Comparison of ENCODE assay signal across 8 cellular contexts in genomic region chr16:69179255-69180010, GRCh38. TPM values are rescaled to one million over a fixed set of nuclear protein-coding genes. Genes with fewer than 3 reads are reported as not detected.
A peak's percentile ranks its signal among the peaks of the same experiment; 100 is the strongest.
DNase-seq lines count a peak whose midpoint lies in the region; ATAC-seq and TF ChIP-seq lines count a peak whose summit lies in the region.

No MANE protein-coding gene starts in this region.

- no peak overlapping the region for H3K27ac Mint-ChIP-seq in CD8-positive, alpha-beta T cell

- DNase-seq in A673 (ENCODE audit: low spot score) (peak; percentile 84), MV-4-11 (lab: John Stamatoyannopoulos, UW) (peak; percentile 22), mammary epithelial cell (peak; percentile 53), lung (ENCODE audit: low spot score) (peak; percentile 80), GM19238 (ENCODE audit: insufficient read length, low spot score) (no peak), NCI-H510A treated with DMSO at 0.1 percent for 48 hours (lab: John Stamatoyannopoulos, UW) (no peak)
- no peak for DNase-seq in CD8-positive, alpha-beta T cell

- no peaks in the 10 kb centered on the region for H3K27me3 Mint-ChIP-seq in CD8-positive, alpha-beta T cell (ENCODE audit: low read depth)

- H3K4me1 ChIP-seq in A673 (ENCODE audit: insufficient read depth, low read length, poor library complexity, severe bottlenecking): peaks cover 35% of the 10 kb centered on the region
- peaks cover 31% of the 10 kb centered on the region for H3K4me1 ChIP-seq in mammary epithelial cell (ENCODE audit: insufficient read depth, low read length)
- peaks cover 0 to 8% of the 10 kb centered on the region in 2 donors for H3K4me1 ChIP-seq in lung (ENCODE audit: control insufficient read depth in 2 of 2, insufficient read depth in 2 of 2, low read length in 2 of 2)
- no peaks in the 10 kb centered on the region for H3K4me1 ChIP-seq in CD8-positive, alpha-beta T cell (ENCODE audit: insufficient read depth, low read length)

- no peaks in the 10 kb centered on the region for H3K36me3 Mint-ChIP-seq in CD8-positive, alpha-beta T cell

- H3K9me3 ChIP-seq in A673 (ENCODE audit: low read depth, low read length, poor library complexity, severe bottlenecking) (no peaks in the 10 kb centered on the region), mammary epithelial cell (replicated peaks; ENCODE audit: insufficient read depth, low read length) (no peaks in the 10 kb centered on the region), lung (ENCODE audit: control insufficient read depth in 2 of 2, insufficient read depth in 1 of 2, low read length in 1 of 2) (peaks cover 0 to 2% of the 10 kb centered on the region in 2 donors)
- no peaks in the 10 kb centered on the region for H3K9me3 ChIP-seq in CD8-positive, alpha-beta T cell (ENCODE audit: low read length)

- POLR2A ChIA-PET in A673 (lab: Charles Lee; ENCODE audit: low non-redundant PET): no interaction called here
- POLR2A ChIA-PET in CD8-positive, alpha-beta T cell (lab: Charles Lee): interaction anchor here (1.4 kb wide), 1 partner anchor 9 kb away, joined by 6 read pairs; no protein-coding TSS in a partner anchor

- dilution Hi-C loops in mammary epithelial cell (cut with HindIII; ENCODE audit: low sequenced_read_pairs): no loop called here

- H3K4me3 ChIP-seq in A673 (ENCODE audit: low read depth, low read length, poor library complexity, severe bottlenecking) (no peak overlapping the region), mammary epithelial cell (replicated peaks in 1 of 3; ENCODE audit: insufficient read depth in 1 of 3, low read depth in 2 of 3, low read length in 3 of 3) (no peak overlapping the region), lung (no peak overlapping the region)
- no peak overlapping the region for H3K4me3 ChIP-seq in CD8-positive, alpha-beta T cell (ENCODE audit: low read depth, low read length)

- 14% methylated on average over 6 of the region's 7 CpGs for WGBS in mammary epithelial cell (ENCODE audit: low coverage, missing lambda C conversion rate)
- 22 to 35% methylated on average over 7 of the region's 7 CpGs for WGBS in lung, 2 donors

- H3K27ac ChIP-seq in A673 (ENCODE audit: low read depth, low read length, poor library complexity, severe bottlenecking) (peak overlapping the region; percentile 80), mammary epithelial cell (ENCODE audit: insufficient read depth, low read depth, low read length) (no peak overlapping the region), lung (ENCODE audit: low read depth in 1 of 2, low read length in 1 of 2) (peak overlapping the region in 1 of 2 donors; percentile 26)
- no peak overlapping the region for H3K27ac ChIP-seq in CD8-positive, alpha-beta T cell (ENCODE audit: low read depth, low read length)

- TF ChIP-seq CTCF in A673 (conservative IDR thresholded peaks at IDR 0.05; ENCODE audit: low read depth, low read length) (no peak), mammary epithelial cell (conservative IDR thresholded peaks at IDR 0.05 in 1 of 2, IDR thresholded peaks at IDR 0.05 in 1 of 2; ENCODE audit: extremely low read depth in 1 of 2, insufficient read depth in 1 of 2, low read depth in 1 of 2, low read length in 2 of 2) (no peak), lung (IDR thresholded peaks at IDR 0.05; ENCODE audit: control extremely low read depth, extremely low read depth) (no peak)
- no peak for TF ChIP-seq CTCF in CD8-positive, alpha-beta T cell (IDR thresholded peaks at IDR 0.05)

- peak; percentile 66 for ATAC-seq in lung (ENCODE audit: insufficient read depth, low FRiP score)
- no peak for ATAC-seq in CD8-positive, alpha-beta T cell
- ATAC-seq in GM18870 (IDR thresholded peaks at IDR 0.05; ENCODE audit: unreplicated experiment): no peak

- CTCF ChIA-PET in A673 (lab: Charles Lee): interaction anchor here (0.5 kb wide), 1 partner anchor 32 kb away, joined by 4 read pairs; no protein-coding TSS in a partner anchor
- CTCF ChIA-PET in mammary epithelial cell (lab: Charles Lee; ENCODE audit: low non-redundant PET): interaction anchor here (0.7 kb wide), 1 partner anchor 1682 kb away, joined by 3 read pairs; no protein-coding TSS in a partner anchor
- CTCF ChIA-PET in CD8-positive, alpha-beta T cell (lab: Charles Lee): interaction anchor here (1.0 kb wide), 2 partner anchors 21 to 29 kb away, joined by 3 to 4 read pairs; no protein-coding TSS in a partner anchor

- no peak overlapping the region for H3K9ac ChIP-seq in mammary epithelial cell (ENCODE audit: insufficient read depth, low read length)

- H2AFZ ChIP-seq in mammary epithelial cell (ENCODE audit: low read depth, low read length): no peak overlapping the region

- H3K4me2 ChIP-seq in mammary epithelial cell (ENCODE audit: insufficient read depth, low read depth, low read length): peak overlapping the region; percentile 26

- H3K79me2 ChIP-seq in mammary epithelial cell (ENCODE audit: insufficient read depth, low read length): no peaks in the 10 kb centered on the region

- in situ Hi-C loops in mammary epithelial cell (cut with MboI; ENCODE audit: low sequenced_read_pairs in 2 of 2): no loop called here

- no peaks in the 10 kb centered on the region for H3K36me3 ChIP-seq in A673 (ENCODE audit: insufficient read depth, low read length, poor library complexity, severe bottlenecking)
- H3K36me3 ChIP-seq in mammary epithelial cell (ENCODE audit: insufficient read depth, low read length): no peaks in the 10 kb centered on the region
- H3K36me3 ChIP-seq in lung (ENCODE audit: control insufficient read depth in 2 of 2, insufficient read depth in 2 of 2, low read length in 2 of 2): no peaks in the 10 kb centered on the region
- no peaks in the 10 kb centered on the region for H3K36me3 ChIP-seq in CD8-positive, alpha-beta T cell (ENCODE audit: insufficient read depth, low read length)

- no peaks in the 10 kb centered on the region for H3K9me3 Mint-ChIP-seq in CD8-positive, alpha-beta T cell

- no peak overlapping the region for H3K4me3 Mint-ChIP-seq in CD8-positive, alpha-beta T cell

- no peaks in the 10 kb centered on the region for H3K27me3 ChIP-seq in A673 (replicated peaks; ENCODE audit: insufficient read depth, low read depth, low read length, poor library complexity)
- H3K27me3 ChIP-seq in mammary epithelial cell (ENCODE audit: insufficient read depth, low read length): no peaks in the 10 kb centered on the region
- no peaks in the 10 kb centered on the region for H3K27me3 ChIP-seq in lung (ENCODE audit: control insufficient read depth, insufficient read depth)
- H3K27me3 ChIP-seq in CD8-positive, alpha-beta T cell (ENCODE audit: insufficient read depth, low read length): no peaks in the 10 kb centered on the region

- no peaks in the 10 kb centered on the region for H4K20me1 ChIP-seq in mammary epithelial cell (ENCODE audit: insufficient read depth, low read length)

- intact Hi-C loops in A673 (cut with micrococcal nuclease; ENCODE audit: unreplicated experiment): no loop called here
- intact Hi-C loops in mammary epithelial cell (cut with micrococcal nuclease): no loop called here
- intact Hi-C loops in CD8-positive, alpha-beta T cell (cut with DNase I, micrococcal nuclease): loop anchor here (10.0 kb wide), 2 partner anchors 335 to 385 kb away; partner anchors contain the start of genes NFAT5 (in 1 of the 2) and TANGO6 (in 1 of the 2)

- H3K4me1 Mint-ChIP-seq in CD8-positive, alpha-beta T cell (ENCODE audit: low read depth): no peaks in the 10 kb centered on the region

- BruUV-seq in A673 (replicated peaks; lab: Mats Ljungman, UMichigan) (no TSS peak), mammary epithelial cell (replicated peaks; lab: Mats Ljungman, UMichigan) (no TSS peak)

RNA-seq across cellular contexts. Expression of gene SNTB2, which starts 7.5 kb away (rescaled TPM):
- total RNA-seq in A673 (2021) (49.3 and 49.4 TPM in 2 replicates), mammary epithelial cell (10 to 100 TPM; 20.3 to 31.2 TPM), lung (10 to 100 TPM; 32.5 to 42.8 TPM)
- polyA plus RNA-seq in mammary epithelial cell (16.1 TPM), lung (1 to 10 TPM; 4.5 to 5.8 TPM)
- polyA minus RNA-seq in mammary epithelial cell: 39.2 TPM
- total RNA-seq in CD8-positive, alpha-beta T cell: 1 to 10 TPM; 8.1 to 9.1 TPM

RNA-seq across cellular contexts. Expression of gene UTP4, which starts 47.0 kb away (rescaled TPM):
- total RNA-seq in A673 (2021): 119 and 146 TPM in 2 replicates
- total RNA-seq in mammary epithelial cell: 10 to 100 TPM; 27.5 to 94.7 TPM
- polyA plus RNA-seq in mammary epithelial cell: 105 TPM
- 189 TPM for polyA minus RNA-seq in mammary epithelial cell
- total RNA-seq in lung: 10 to 100 TPM; 18.1 to 34.5 TPM
- 10 to 100 TPM; 21.4 to 30.5 TPM for polyA plus RNA-seq in lung
- total RNA-seq in CD8-positive, alpha-beta T cell: 10 to 100 TPM; 45.8 to 48.7 TPM

RNA-seq across cellular contexts. Expression of gene CHTF8, which starts 47.0 kb away (rescaled TPM):
- total RNA-seq in A673 (2021) (113 and 121 TPM in 2 replicates), mammary epithelial cell (100 to 1,000 TPM in 1 of 2 donors, 10 to 100 TPM in 1; 48.2 to 132 TPM), lung (100 to 1,000 TPM in 1 of 2 donors, 10 to 100 TPM in 1; 92.5 to 101 TPM)
- polyA plus RNA-seq in mammary epithelial cell (117 TPM), lung (10 to 100 TPM; 26.0 to 70.5 TPM)
- polyA minus RNA-seq in mammary epithelial cell: 224 TPM
- total RNA-seq in CD8-positive, alpha-beta T cell: 10 to 100 TPM; 26.2 to 28.8 TPM

Comparison
In these comparisons a context has a peak if more than half of its experiments do, and no peak if none do; other contexts are left out.
1. DNase-seq: peak in A673 (single experiment), MV-4-11 (single experiment), mammary epithelial cell (single experiment) and lung (single experiment); none in CD8-positive, alpha-beta T cell (0 of 7), GM19238 (single experiment) and NCI-H510A treated with DMSO at 0.1 percent for 48 hours (single experiment).
2. intact Hi-C loops: an anchor here in CD8-positive, alpha-beta T cell (10.0 kb wide); none called in A673 and mammary epithelial cell.